In the genomic region with DNA sequence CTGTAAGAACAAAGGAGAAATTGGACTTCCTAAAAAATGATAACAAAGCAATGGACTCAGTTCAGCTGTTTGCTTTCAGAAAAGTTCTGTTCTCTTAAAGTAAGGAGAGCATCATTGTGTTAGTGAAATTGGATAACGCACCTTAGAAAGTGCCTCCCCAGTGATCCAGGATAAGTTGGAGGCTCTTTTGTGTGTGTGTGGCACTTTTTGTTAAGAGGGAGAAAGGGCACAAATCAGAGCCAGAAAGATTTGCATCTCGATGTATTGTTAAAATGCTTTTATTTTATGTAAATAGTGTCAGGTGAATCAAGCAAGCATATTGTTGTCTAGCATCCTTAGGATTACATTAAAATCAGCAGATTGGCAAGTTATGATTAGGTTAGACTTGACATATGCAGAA, we compare ENCODE assay signal across 11 cellular contexts. TPM values are rescaled to one million over a fixed set of nuclear protein-coding genes. Genes with fewer than 3 reads are reported as not detected.
A peak's percentile ranks its signal among the peaks of the same experiment; 100 is the strongest.
DNase-seq lines count a peak whose midpoint lies in the region; ATAC-seq, FAIRE-seq and TF ChIP-seq lines count a peak whose summit lies in the region.
"Had no signal": no experiment of that assay in that cellular context is flagged by ENCODE, and none has a peak within 500 bp of the region (broad histone marks: within the 10 kb centered on the region; RNA-seq: fewer than 3 reads in every experiment).

No MANE protein-coding gene starts in this region.

- H3K27me3 ChIP-seq in HepG2 (ENCODE audit: control insufficient read depth in 1 of 2, insufficient read depth in 2 of 2, low read length in 2 of 2): no peaks in the 10 kb centered on the region; a peak in 1 of 5 replicates
- H3K27me3 ChIP-seq in right lobe of liver: no peaks in the 10 kb centered on the region
- no peaks in the 10 kb centered on the region for H3K27me3 ChIP-seq in aorta (ENCODE audit: control insufficient read depth in 1 of 2, insufficient read depth in 2 of 2, low read length in 1 of 2)

- BruUV-seq in HepG2 (replicated peaks; lab: Mats Ljungman, UMichigan): no TSS peak

- POLR2A ChIA-PET in HepG2 (lab: Yijun Ruan, JAX): no interaction called here

- H3K9me3 ChIP-seq in HepG2 (ENCODE audit: low read length) (no peaks in the 10 kb centered on the region), right lobe of liver (no peaks in the 10 kb centered on the region), mesodermal cell (ENCODE audit: control insufficient read depth, low read length) (peaks cover 7% of the 10 kb centered on the region), aorta (ENCODE audit: control insufficient read depth, low read length) (no peaks in the 10 kb centered on the region)

- H3K9ac ChIP-seq in HepG2 (ENCODE audit: insufficient read depth, low read depth, low read length): no peak overlapping the region

- 0 out of 6 replicates have a peak overlapping the region, but pooled peaks of 1 of the 3 experiments have one; percentile 76 for H3K4me3 ChIP-seq in HepG2 (replicated peaks in 1 of 3; ENCODE audit: insufficient read depth in 1 of 3, low read depth in 2 of 3, low read length in 3 of 3)
- no peak overlapping the region for H3K4me3 ChIP-seq in right lobe of liver
- H3K4me3 ChIP-seq in astrocyte of the spinal cord (ENCODE audit: low read depth, low read length): peak overlapping the region; percentile 86
- H3K4me3 ChIP-seq in mesodermal cell (ENCODE audit: extremely low read depth, insufficient read depth, low read length, poor library complexity, severe bottlenecking): peak overlapping the region; percentile 80
- peak overlapping the region; percentile 36 to 79 for H3K4me3 ChIP-seq in aorta (ENCODE audit: low read length in 2 of 2)

- no peak overlapping the region for H3K27ac ChIP-seq in HepG2 (ENCODE audit: extremely low read length, insufficient read depth, low read length)
- no peak overlapping the region for H3K27ac ChIP-seq in right lobe of liver
- H3K27ac ChIP-seq in mesodermal cell (ENCODE audit: low read depth, low read length, severe bottlenecking): no peak overlapping the region
- no peak overlapping the region for H3K27ac ChIP-seq in aorta (ENCODE audit: low read depth in 1 of 2, low read length in 2 of 2)

- TF ChIP-seq POLR2A in HepG2 (IDR thresholded peaks at IDR 0.05; ENCODE audit: insufficient read depth in 1 of 2, low read depth in 2 of 2, low read length in 2 of 2) (no peak), right lobe of liver (IDR thresholded peaks at IDR 0.05) (no peak)

- H3K4me1 ChIP-seq in HepG2 (ENCODE audit: insufficient read depth, low read length) (peaks cover 32% of the 10 kb centered on the region), right lobe of liver (peaks cover 0 to 15% (median 7%) of the 10 kb centered on the region in 4 donors), mesodermal cell (ENCODE audit: control insufficient read depth, insufficient read depth, low read length, poor library complexity, severe bottlenecking) (no peaks in the 10 kb centered on the region), aorta (ENCODE audit: control insufficient read depth in 1 of 2, insufficient read depth in 2 of 2, low read length in 2 of 2) (peaks cover 0 to 8% of the 10 kb centered on the region in 2 donors)

- no peaks in the 10 kb centered on the region for H4K20me1 ChIP-seq in HepG2 (ENCODE audit: insufficient read depth, low read length)

- intact Hi-C loops in HepG2 (cut with micrococcal nuclease; ENCODE audit: unreplicated experiment) (no loop called here), right lobe of liver (cut with DNase I) (no loop called here), aorta (cut with DNase I) (loop anchor here in 1 of 2 donors (5.0 kb wide), 1 partner anchor 104 kb away; no protein-coding TSS in a partner anchor)

- in situ Hi-C loops in HepG2 (cut with HindIII; ENCODE audit: extremely low pct_ligation_motif_present, low pct_unique_long_range_greater_than_20kb) (no loop called here), astrocyte of the spinal cord (cut with HindIII; ENCODE audit: low sequenced_read_pairs) (no loop called here)

- peaks cover 20% of the 10 kb centered on the region for H3K79me2 ChIP-seq in HepG2 (ENCODE audit: insufficient read depth, low read length)

- CTCF ChIA-PET in HepG2 (lab: Yijun Ruan, JAX; ENCODE audit: low intra/inter-chr PET ratio, low total read pairs): no interaction called here

- no peak for TF ChIP-seq EP300 in HepG2 (IDR thresholded peaks at IDR 0.05; ENCODE audit: low read depth in 2 of 2, low read length in 2 of 2)
- TF ChIP-seq EP300 in HepG2 (CRISPR knock-in tag; IDR thresholded peaks at IDR 0.05; ENCODE audit: borderline replicate concordance): no peak

- peak overlapping the region; percentile 84 for H3K4me2 ChIP-seq in HepG2 (ENCODE audit: low read depth, low read length)

- DNase-seq in HepG2 (ENCODE audit: low spot score): no peak
- no peak for DNase-seq in right lobe of liver
- no peak for DNase-seq in astrocyte of the spinal cord (ENCODE audit: low read depth, low spot score)
- DNase-seq in aorta: no peak
- no peak for DNase-seq in activated CD8-positive, alpha-beta memory T cell treated with anti-CD3 and anti-CD28 coated beads, Interleukin-2, amount 50 U/mL, for 48 hours
- DNase-seq in cerebellar nuclear complex (lab: John Stamatoyannopoulos, UW): no peak
- DNase-seq: DMS 273 treated with DMSO at 0.1 percent for 48 hours; NCI-H2029; stimulated activated CD8-positive, alpha-beta memory T cell treated with anti-CD3 and anti-CD28 coated beads, Interleukin-4, amount 100 ng/mL, for 48 hours had no signal

- 95% methylated on average over 2 of the region's 2 CpGs for WGBS in HepG2 (ENCODE audit: low lambda C conversion rate)
- 100% methylated on average over 2 of the region's 2 CpGs for WGBS in right lobe of liver (ENCODE audit: insufficient coverage, low coverage, low lambda C conversion rate, missing lambda C conversion rate)
- WGBS in mesodermal cell (ENCODE audit: insufficient coverage in 2 of 2), 2 experiments: 83 to 90% methylated on average over 2 of the region's 2 CpGs
- 4% methylated on average over 2 of the region's 2 CpGs for WGBS in aorta, 2 donors

- ATAC-seq in HepG2 (no peak), right lobe of liver (no peak), aorta (ENCODE audit: low FRiP score) (no peak), HG03354 (IDR thresholded peaks at IDR 0.05; ENCODE audit: poor library complexity, severe bottlenecking, unreplicated experiment) (no peak)

- no peak for TF ChIP-seq CTCF in HepG2 (CRISPR knock-in tag; IDR thresholded peaks at IDR 0.05)
- TF ChIP-seq CTCF in right lobe of liver (IDR thresholded peaks at IDR 0.05): no peak
- TF ChIP-seq CTCF in astrocyte of the spinal cord (IDR thresholded peaks at IDR 0.05; ENCODE audit: low read depth, low read length): no peak

- TF ChIP-seq RAD21 in HepG2 (CRISPR knock-in tag; IDR thresholded peaks at IDR 0.05): no peak

- FAIRE-seq in HepG2 (lab: Jason Lieb, UNC): no peak

- no peaks in the 10 kb centered on the region for H3K36me3 ChIP-seq in HepG2 (replicated peaks in 1 of 2; ENCODE audit: control insufficient read depth in 1 of 2, insufficient read depth in 2 of 2, low read length in 2 of 2)
- H3K36me3 ChIP-seq in right lobe of liver: no peaks in the 10 kb centered on the region
- peaks cover 6% of the 10 kb centered on the region for H3K36me3 ChIP-seq in mesodermal cell (ENCODE audit: control insufficient read depth, insufficient read depth, low read length)
- no peaks in the 10 kb centered on the region for H3K36me3 ChIP-seq in aorta (ENCODE audit: control insufficient read depth in 1 of 2, insufficient read depth in 2 of 2, low read length in 1 of 2)

- no peak overlapping the region for H2AFZ ChIP-seq in HepG2 (ENCODE audit: low read length)

TF ChIP-seq in HepG2, 621 proteins besides CTCF, POLR2A, EP300 and RAD21 (continues in another document):
- no peak for TF ChIP-seq ZNF20 (CRISPR knock-in tag; IDR thresholded peaks at IDR 0.05)

RNA-seq across cellular contexts. Expression of a gene that starts 2.1 kb away (rescaled TPM):
- total RNA-seq in HepG2 (2016; rRNA removed; fragmentation: Illumina TruSeq; extraction: Trizol): 26.4 and 50.0 TPM in 2 replicates
- total RNA-seq in HepG2 (2016; cell fraction: cytosol; rRNA removed; fragmentation: Illumina TruSeq; extraction: Trizol; ENCODE audit: low read depth): 3.3 and 3.9 TPM in 2 replicates
- 28.4 and 50.0 TPM in 2 replicates for total RNA-seq in HepG2 (2016; cell fraction: insoluble cytoplasmic fraction; rRNA removed; fragmentation: Illumina TruSeq; extraction: Trizol)
- total RNA-seq in HepG2 (2016; cell fraction: membrane; rRNA removed; fragmentation: Illumina TruSeq; extraction: Trizol): 9.2 and 9.5 TPM in 2 replicates
- total RNA-seq in HepG2 (2016; cell fraction: nucleus; rRNA removed; fragmentation: Illumina TruSeq; extraction: Trizol): 16.6 and 22.0 TPM in 2 replicates
- 5.6 and 6.1 TPM in 2 replicates for polyA plus RNA-seq in HepG2 (2011; rRNA removed)
- 1.7 and 2.9 TPM in 2 replicates for polyA plus RNA-seq in HepG2 (2011; cell fraction: cytosol; rRNA removed)
- 4.0 and 6.4 TPM in 2 replicates for polyA plus RNA-seq in HepG2 (2011; cell fraction: nucleus; rRNA removed)
- polyA plus RNA-seq in HepG2 (2012): 9.9 and 10.9 TPM in 2 replicates
- 1.5 and 2.2 TPM in 2 replicates for polyA plus RNA-seq in HepG2 (2016; cell fraction: cytosol; fragmentation: Illumina TruSeq; extraction: Trizol; ENCODE audit: low read depth)
- 24.1 and 27.8 TPM in 2 replicates for polyA plus RNA-seq in HepG2 (2016; cell fraction: insoluble cytoplasmic fraction; fragmentation: Illumina TruSeq; extraction: Trizol; ENCODE audit: low read depth)
- 4.4 and 5.5 TPM in 2 replicates for polyA plus RNA-seq in HepG2 (2016; cell fraction: membrane; fragmentation: Illumina TruSeq; extraction: Trizol; ENCODE audit: low read depth)
- polyA plus RNA-seq in HepG2 (2016; cell fraction: nucleus; fragmentation: Illumina TruSeq; extraction: Trizol; ENCODE audit: insufficient read depth, low read depth): 16.5 and 18.5 TPM in 2 replicates
- polyA minus RNA-seq in HepG2 (2011; rRNA and poly(A)+ RNA removed; ENCODE audit: low replicate concordance): 2.7 and 5.1 TPM in 2 replicates
- 6.2 and 11.1 TPM in 2 replicates for polyA minus RNA-seq in HepG2 (2011; cell fraction: cytosol; rRNA and poly(A)+ RNA removed)
- 17.9 and 20.6 TPM in 2 replicates for polyA minus RNA-seq in HepG2 (2011; cell fraction: nucleus; rRNA and poly(A)+ RNA removed)
- 10 to 100 TPM in 1 of 6 experiments, 1 to 10 TPM in 5; 6.0 to 18.1 (median 7.3) TPM for total RNA-seq in right lobe of liver
- 39.6 TPM for polyA plus RNA-seq in mesodermal cell (2013, experiment 1 of 2)
- polyA plus RNA-seq in mesodermal cell (2013, experiment 2 of 2): 29.8 TPM
- total RNA-seq in aorta: 100 to 1,000 TPM; 218 to 414 TPM
- 10 to 100 TPM; 54.6 to 94.4 TPM for polyA plus RNA-seq in aorta

Comparison
In these comparisons a context has a peak if more than half of its experiments do, and no peak if none do; other contexts are left out.
1. H3K4me3 ChIP-seq: peak in astrocyte of the spinal cord (single experiment), mesodermal cell (single experiment) and aorta (2 of 2); none in right lobe of liver (0 of 3).
2. RNA of a gene that starts 2.1 kb away (total RNA-seq): 218 to 414 TPM in aorta; 3.3 to 50.0 TPM in HepG2 and 6.0 to 18.1 TPM in right lobe of liver; every median in the first group is over 4 times any median in the second.